ENCODE assay signal across 8 cellular contexts in genomic region chr17:80035937-80036714, GRCh38. TPM values are rescaled to one million over a fixed set of nuclear protein-coding genes. Genes with fewer than 3 reads are reported as not detected.
DNase-seq lines count a peak whose midpoint lies in the region; ATAC-seq, FAIRE-seq and TF ChIP-seq lines count a peak whose summit lies in the region.

A gene with protein sequence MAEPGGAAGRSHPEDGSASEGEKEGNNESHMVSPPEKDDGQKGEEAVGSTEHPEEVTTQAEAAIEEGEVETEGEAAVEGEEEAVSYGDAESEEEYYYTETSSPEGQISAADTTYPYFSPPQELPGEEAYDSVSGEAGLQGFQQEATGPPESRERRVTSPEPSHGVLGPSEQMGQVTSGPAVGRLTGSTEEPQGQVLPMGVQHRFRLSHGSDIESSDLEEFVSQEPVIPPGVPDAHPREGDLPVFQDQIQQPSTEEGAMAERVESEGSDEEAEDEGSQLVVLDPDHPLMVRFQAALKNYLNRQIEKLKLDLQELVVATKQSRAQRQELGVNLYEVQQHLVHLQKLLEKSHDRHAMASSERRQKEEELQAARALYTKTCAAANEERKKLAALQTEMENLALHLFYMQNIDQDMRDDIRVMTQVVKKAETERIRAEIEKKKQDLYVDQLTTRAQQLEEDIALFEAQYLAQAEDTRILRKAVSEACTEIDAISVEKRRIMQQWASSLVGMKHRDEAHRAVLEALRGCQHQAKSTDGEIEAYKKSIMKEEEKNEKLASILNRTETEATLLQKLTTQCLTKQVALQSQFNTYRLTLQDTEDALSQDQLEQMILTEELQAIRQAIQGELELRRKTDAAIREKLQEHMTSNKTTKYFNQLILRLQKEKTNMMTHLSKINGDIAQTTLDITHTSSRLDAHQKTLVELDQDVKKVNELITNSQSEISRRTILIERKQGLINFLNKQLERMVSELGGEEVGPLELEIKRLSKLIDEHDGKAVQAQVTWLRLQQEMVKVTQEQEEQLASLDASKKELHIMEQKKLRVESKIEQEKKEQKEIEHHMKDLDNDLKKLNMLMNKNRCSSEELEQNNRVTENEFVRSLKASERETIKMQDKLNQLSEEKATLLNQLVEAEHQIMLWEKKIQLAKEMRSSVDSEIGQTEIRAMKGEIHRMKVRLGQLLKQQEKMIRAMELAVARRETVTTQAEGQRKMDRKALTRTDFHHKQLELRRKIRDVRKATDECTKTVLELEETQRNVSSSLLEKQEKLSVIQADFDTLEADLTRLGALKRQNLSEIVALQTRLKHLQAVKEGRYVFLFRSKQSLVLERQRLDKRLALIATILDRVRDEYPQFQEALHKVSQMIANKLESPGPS (plus strand): TSS chr17:80036642. CDS start chr17:80036663, 21 bp downstream.

- peak within 1 kb of the TSS; percentile 93 for H3K9ac ChIP-seq in astrocyte (ENCODE audit: low read length)

- no peaks in the 10 kb centered on the region for H3K9me3 ChIP-seq in astrocyte (ENCODE audit: insufficient read depth, low read depth, low read length)
- no peaks in the 10 kb centered on the region for H3K9me3 ChIP-seq in hepatocyte (ENCODE audit: low read depth)
- no peaks in the 10 kb centered on the region for H3K9me3 ChIP-seq in aorta (ENCODE audit: control insufficient read depth, low read length)

- H3K4me2 ChIP-seq in astrocyte (ENCODE audit: low read length): peak within 1 kb of the TSS; percentile 99
- H3K4me2 ChIP-seq in hepatocyte: peak within 1 kb of the TSS; percentile 100

- peaks cover 40% of the 10 kb centered on the region for H3K79me2 ChIP-seq in astrocyte (ENCODE audit: insufficient read depth, low read length)
- H3K79me2 ChIP-seq in hepatocyte: peaks cover 35% of the 10 kb centered on the region

- H3K4me1 ChIP-seq in astrocyte (ENCODE audit: insufficient read depth, low read length) (peaks cover 10% of the 10 kb centered on the region), hepatocyte (ENCODE audit: insufficient read depth) (peaks cover 3% of the 10 kb centered on the region), aorta (ENCODE audit: control insufficient read depth in 1 of 2, insufficient read depth in 2 of 2, low read length in 2 of 2) (no peaks in the 10 kb centered on the region)

- H3K4me1 Mint-ChIP-seq in T-helper 2 cell treated with Interferon-gamma antibody and Interleukin-4, amounts not matched to agents 5 μg/mL and 100 μg/mL, for 36 hours (ENCODE audit: low read depth): peaks cover 17% of the 10 kb centered on the region
- peaks cover 8% of the 10 kb centered on the region for H3K4me1 Mint-ChIP-seq in astrocyte (ENCODE audit: low read depth, unreplicated experiment)

- under 1% methylated on average over 81 of the region's 89 CpGs for WGBS in hepatocyte (ENCODE audit: low lambda C conversion rate, missing lambda C conversion rate)
- 0% methylated on average over 60 to 89 of the region's 89 CpGs for WGBS in aorta, 2 donors

- peak within 1 kb of the TSS; percentile 83 for H3K4me3 Mint-ChIP-seq in T-helper 2 cell treated with Interferon-gamma antibody and Interleukin-4, amounts not matched to agents 5 μg/mL and 100 μg/mL, for 36 hours
- peak within 1 kb of the TSS; percentile 84 for H3K4me3 Mint-ChIP-seq in astrocyte (ENCODE audit: unreplicated experiment)

- no peaks in the 10 kb centered on the region for H3K36me3 Mint-ChIP-seq in T-helper 2 cell treated with Interferon-gamma antibody and Interleukin-4, amounts not matched to agents 5 μg/mL and 100 μg/mL, for 36 hours (ENCODE audit: low read depth)
- H3K36me3 Mint-ChIP-seq in astrocyte (ENCODE audit: low read depth, unreplicated experiment): peaks cover 9% of the 10 kb centered on the region

- no peaks in the 10 kb centered on the region for H3K9me2 ChIP-seq in hepatocyte (replicated peaks; ENCODE audit: insufficient read depth)

- H2AFZ ChIP-seq in astrocyte (ENCODE audit: low read depth, low read length) (peak within 1 kb of the TSS; percentile 91), hepatocyte (peak within 1 kb of the TSS; percentile 99)

- H3K27me3 ChIP-seq in astrocyte (ENCODE audit: insufficient read depth, low read length) (no peaks in the 10 kb centered on the region), hepatocyte (no peaks in the 10 kb centered on the region), aorta (ENCODE audit: control insufficient read depth in 1 of 2, insufficient read depth in 2 of 2, low read length in 1 of 2) (no peaks in the 10 kb centered on the region)

- H3K9me3 Mint-ChIP-seq in T-helper 2 cell treated with Interferon-gamma antibody and Interleukin-4, amounts not matched to agents 5 μg/mL and 100 μg/mL, for 36 hours: no peaks in the 10 kb centered on the region
- no peaks in the 10 kb centered on the region for H3K9me3 Mint-ChIP-seq in astrocyte (ENCODE audit: unreplicated experiment)

- DNase-seq in NCI-H1417 treated with DMSO at 0.1 percent for 48 hours (lab: John Stamatoyannopoulos, UW) (peak; percentile 64), astrocyte (ENCODE audit: low read depth) (peak; percentile 47), hepatocyte (ENCODE audit: low spot score) (peak; percentile 94), renal cortical epithelial cell (ENCODE audit: low read depth) (peak; percentile 36), aorta (peak; percentile 93 to 95)
- DNase-seq in T-helper 2 cell treated with Interferon-gamma antibody and Interleukin-4, amounts not matched to agents 5 μg/mL and 100 μg/mL, for 36 hours (ENCODE audit: low spot score): peak; percentile 72

- H3K36me3 ChIP-seq in astrocyte (ENCODE audit: insufficient read depth, low read length) (no peaks in the 10 kb centered on the region), hepatocyte (replicated peaks; ENCODE audit: insufficient read depth, low read depth) (no peaks in the 10 kb centered on the region), aorta (ENCODE audit: control insufficient read depth in 1 of 2, insufficient read depth in 2 of 2, low read length in 1 of 2) (no peaks in the 10 kb centered on the region)

- intact Hi-C loops in aorta (cut with DNase I): loop anchor here in 1 of 2 donors (2.0 kb wide), 1 partner anchor 35 kb away; no protein-coding TSS in a partner anchor

- H4K20me1 ChIP-seq in astrocyte (ENCODE audit: insufficient read depth, low read length): peaks cover 36% of the 10 kb centered on the region
- H4K20me1 ChIP-seq in hepatocyte (ENCODE audit: insufficient read depth, poor library complexity, severe bottlenecking): peaks cover 27% of the 10 kb centered on the region

- H3K4me3 ChIP-seq in astrocyte (ENCODE audit: insufficient read depth, low read depth, low read length): peak within 1 kb of the TSS; percentile 87
- peak within 1 kb of the TSS; percentile 90 for H3K4me3 ChIP-seq in hepatocyte
- H3K4me3 ChIP-seq in aorta (ENCODE audit: low read length in 2 of 2): peak within 1 kb of the TSS; percentile 86 to 98

- H3K27ac ChIP-seq in C4-2B: peak within 1 kb of the TSS; percentile 89
- peak within 1 kb of the TSS; percentile 91 for H3K27ac ChIP-seq in astrocyte (ENCODE audit: low read depth, low read length)
- peak within 1 kb of the TSS; percentile 100 for H3K27ac ChIP-seq in hepatocyte
- H3K27ac ChIP-seq in aorta (ENCODE audit: low read depth in 1 of 2, low read length in 2 of 2): peak within 1 kb of the TSS in 1 of 2 donors; percentile 75

- FAIRE-seq in astrocyte (lab: Jason Lieb, UNC): no peak

- peaks cover 49% of the 10 kb centered on the region for H3K27me3 Mint-ChIP-seq in T-helper 2 cell treated with Interferon-gamma antibody and Interleukin-4, amounts not matched to agents 5 μg/mL and 100 μg/mL, for 36 hours (ENCODE audit: low read depth)
- no peaks in the 10 kb centered on the region for H3K27me3 Mint-ChIP-seq in astrocyte (ENCODE audit: low read depth, unreplicated experiment)

- ATAC-seq in GM21528 (IDR thresholded peaks at IDR 0.05; ENCODE audit: low FRiP score, unreplicated experiment): peak; percentile 70
- peak; percentile 95 for ATAC-seq in aorta (ENCODE audit: low FRiP score)

- peak within 1 kb of the TSS; percentile 78 for H3K27ac Mint-ChIP-seq in T-helper 2 cell treated with Interferon-gamma antibody and Interleukin-4, amounts not matched to agents 5 μg/mL and 100 μg/mL, for 36 hours
- H3K27ac Mint-ChIP-seq in astrocyte (ENCODE audit: unreplicated experiment): peak within 1 kb of the TSS; percentile 96

- TF ChIP-seq CTCF in C4-2B (conservative IDR thresholded peaks at IDR 0.05) (no peak), astrocyte (IDR thresholded peaks at IDR 0.05; ENCODE audit: insufficient read depth, low read depth, low read length) (no peak), hepatocyte (IDR thresholded peaks at IDR 0.05; ENCODE audit: poor library complexity) (peak; percentile 28)

RNA-seq across cellular contexts. Expression of the gene that starts here (rescaled TPM):
- total RNA-seq in astrocyte (5.0 and 7.0 TPM in 2 replicates), hepatocyte (2.2 and 3.0 TPM in 2 replicates), renal cortical epithelial cell (1.4 and 23.4 TPM in 2 replicates), aorta (10 to 100 TPM in 1 of 2 donors, 1 to 10 TPM in 1; 3.3 to 11.3 TPM)
- polyA plus RNA-seq in hepatocyte (4.7 and 7.6 TPM in 2 replicates), aorta (1 to 10 TPM; 2.6 to 6.8 TPM)

Comparison
In these comparisons a context has a peak if more than half of its experiments do, and no peak if none do; other contexts are left out.
1. DNase-seq: peak in every context shown above with its lines; median percentile 94 in hepatocyte; 94 in aorta; 72 in T-helper 2 cell treated with Interferon-gamma antibody and Interleukin-4, amounts not matched to agents 5 μg/mL and 100 μg/mL, for 36 hours; 64 in NCI-H1417 treated with DMSO at 0.1 percent for 48 hours; 47 in astrocyte; 36 in renal cortical epithelial cell.